Comparison of ENCODE assay signal across 1 cellular context in genomic region chr12:96766232-96766631, GRCh38.
TF ChIP-seq lines count a peak whose summit lies in the region.

No MANE protein-coding gene starts in this region.

TF ChIP-seq in H1, 55 proteins besides CTCF, POLR2A, EP300 and RAD21 (continued from another document):
- TF ChIP-seq CHD7 (IDR thresholded peaks at IDR 0.05; ENCODE audit: insufficient replicate concordance, low read length), result no peak
- no peak for TF ChIP-seq GTF2F1 (IDR thresholded peaks at IDR 0.05; ENCODE audit: borderline replicate concordance, low read depth, low read length)
- no peak for TF ChIP-seq SIX5 (IDR thresholded peaks at IDR 0.05; ENCODE audit: low read depth, low read length)
- no peak for TF ChIP-seq TBP (IDR thresholded peaks at IDR 0.05; ENCODE audit: low read depth, low read length)
- no peak for TF ChIP-seq ATF2 (IDR thresholded peaks at IDR 0.05; ENCODE audit: low read length)
- no peak for TF ChIP-seq SIN3A (conservative IDR thresholded peaks at IDR 0.05 in 1 of 2, IDR thresholded peaks at IDR 0.05 in 1 of 2; ENCODE audit: low read depth in 1 of 2, low read length in 2 of 2)
- no peak for TF ChIP-seq RXRA (IDR thresholded peaks at IDR 0.05; ENCODE audit: insufficient read depth, low read depth, low read length)
- no peak for TF ChIP-seq NRF1 (IDR thresholded peaks at IDR 0.05; ENCODE audit: low read depth, low read length)
- TF ChIP-seq MAFK (IDR thresholded peaks at IDR 0.05; ENCODE audit: low read depth, low read length), result no peak
- no peak for TF ChIP-seq POLR2AphosphoS5 (IDR thresholded peaks at IDR 0.05; ENCODE audit: low read depth, low read length)
- no peak for TF ChIP-seq EGR1 (IDR thresholded peaks at IDR 0.05; ENCODE audit: borderline replicate concordance, low read depth, low read length)
- no peak for TF ChIP-seq KDM5A (IDR thresholded peaks at IDR 0.05; ENCODE audit: low read length)
